In the genomic region with DNA sequence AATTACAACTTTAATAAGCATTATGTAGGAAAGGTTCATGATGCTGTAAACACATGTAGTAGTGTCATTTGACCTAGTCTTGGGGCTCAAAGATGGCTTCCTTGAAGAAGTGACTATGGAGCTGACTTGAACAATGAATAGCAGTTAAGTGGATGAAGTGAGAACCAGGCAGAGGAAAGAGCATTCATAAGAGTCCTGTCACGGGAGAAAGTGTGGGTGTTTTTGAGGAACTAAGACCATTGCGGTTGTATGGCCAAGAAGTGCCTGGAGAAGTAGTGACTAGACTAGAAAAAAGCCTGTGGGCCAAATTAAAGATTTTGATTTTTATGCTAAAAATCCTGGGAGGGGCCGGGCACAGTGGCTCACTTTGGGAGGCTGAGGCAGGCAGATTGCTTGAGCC, we compare ENCODE assay signal across 10 cellular contexts. TPM values are rescaled to one million over a fixed set of nuclear protein-coding genes. Genes with fewer than 3 reads are reported as not detected.
DNase-seq lines count a peak whose midpoint lies in the region; ATAC-seq, FAIRE-seq and TF ChIP-seq lines count a peak whose summit lies in the region.
"Had no signal": no experiment of that assay in that cellular context is flagged by ENCODE, and none has a peak within 500 bp of the region (broad histone marks: within the 10 kb centered on the region; RNA-seq: fewer than 3 reads in every experiment).

No MANE protein-coding gene starts in this region.

- WGBS in GM12878 (ENCODE audit: insufficient coverage, insufficient replicate concordance, low lambda C conversion rate, missing lambda C conversion rate): 5% methylated on average over 3 of the region's 3 CpGs

- peaks cover 5% of the 10 kb centered on the region for H3K4me1 Mint-ChIP-seq in activated T-helper 1 cell treated with anti-CD3 and anti-CD28 coated beads, Interleukin-12 subunit alpha, Interleukin-12 subunit beta, Interleukin-2, Interleukin-4 antibody, amounts not matched to agents 30 ng/mL and 10 ng/mL and 1 ng/mL, durations not matched to agents 14 hours and 24 hours and 36 hours (ENCODE audit: low read depth)

- in situ Hi-C loops in GM12878 (cut with MboI): no loop called here

- no peaks in the 10 kb centered on the region for H3K9me3 Mint-ChIP-seq in activated T-helper 1 cell treated with anti-CD3 and anti-CD28 coated beads, Interleukin-12 subunit alpha, Interleukin-12 subunit beta, Interleukin-2, Interleukin-4 antibody, amounts not matched to agents 30 ng/mL and 10 ng/mL and 1 ng/mL, durations not matched to agents 14 hours and 24 hours and 36 hours

- BruUV-seq in GM12878 (replicated peaks; lab: Mats Ljungman, UMichigan): TSS peak; percentile 11

- FAIRE-seq in GM12892 (lab: Jason Lieb, UNC) (peak; percentile 79), GM12878 (lab: Jason Lieb, UNC) (peak; percentile 52)

- intact Hi-C loops in GM12878 (cut with micrococcal nuclease; ENCODE audit: unreplicated experiment): no loop called here
- intact Hi-C loops in activated T-helper 1 cell treated with anti-CD3 and anti-CD28 coated beads, Interleukin-12 subunit alpha, Interleukin-12 subunit beta, Interleukin-2, Interleukin-4 antibody, amounts not matched to agents 30 ng/mL and 10 ng/mL and 1 ng/mL, durations not matched to agents 14 hours and 24 hours and 36 hours (cut with micrococcal nuclease): no loop called here

- H3K27me3 Mint-ChIP-seq in activated T-helper 1 cell treated with anti-CD3 and anti-CD28 coated beads, Interleukin-12 subunit alpha, Interleukin-12 subunit beta, Interleukin-2, Interleukin-4 antibody, amounts not matched to agents 30 ng/mL and 10 ng/mL and 1 ng/mL, durations not matched to agents 14 hours and 24 hours and 36 hours (ENCODE audit: insufficient read depth): no peaks in the 10 kb centered on the region

- RAD21 ChIA-PET in GM12878 (lab: Charles Lee; ENCODE audit: unreplicated experiment): interaction anchor here (1.2 to 2.7 kb wide), 5 partner anchors 9 to 439 kb away, joined by 3 to 17 read pairs (median 6); a partner anchor contains a TSS

- peaks cover 8 to 21% of the 10 kb centered on the region in 2 experiments for H3K36me3 ChIP-seq in GM12878 (ENCODE audit: control insufficient read depth in 2 of 2, insufficient read depth in 2 of 2, low read length in 1 of 2)
- H3K36me3 ChIP-seq: vagina had no signal

- H3K27me3 ChIP-seq in GM12878 (replicated peaks in 1 of 2; ENCODE audit: control insufficient read depth in 2 of 2, insufficient read depth in 2 of 2, low read length in 1 of 2): no peaks in the 10 kb centered on the region
- H3K27me3 ChIP-seq: vagina had no signal

- no peaks in the 10 kb centered on the region for H4K20me1 ChIP-seq in GM12878 (ENCODE audit: control insufficient read depth, insufficient read depth)

- no peak for TF ChIP-seq RAD21 in GM12878 (IDR thresholded peaks at IDR 0.05; ENCODE audit: insufficient read depth, low read depth, low read length)

- H3K4me3 ChIP-seq in GM12878: no peak overlapping the region
- H3K4me3 ChIP-seq: vagina had no signal

- no peaks in the 10 kb centered on the region for H3K9me3 ChIP-seq in GM12878 (replicated peaks; ENCODE audit: control insufficient read depth, insufficient read depth, low read length)
- H3K9me3 ChIP-seq: vagina had no signal

- SMC1A ChIA-PET in GM12878 (lab: Charles Lee; ENCODE audit: uncharacterized antibody, unreplicated experiment): interaction anchor here (0.6 to 8.3 kb wide), 18 partner anchors 8 to 423 kb away, joined by 3 to 67 read pairs (median 4); a partner anchor contains a TSS

- no peaks in the 10 kb centered on the region; the same call in none of the 2 replicates for H3K79me2 ChIP-seq in GM12878 (ENCODE audit: control insufficient read depth, insufficient read depth, low read length)

- H3K4me2 ChIP-seq in GM12878 (ENCODE audit: control insufficient read depth, insufficient read depth): peak overlapping the region; percentile 49

- ATAC-seq in GM21390 (IDR thresholded peaks at IDR 0.05; ENCODE audit: unreplicated experiment) (peak; percentile 65), HG03196 (IDR thresholded peaks at IDR 0.05; ENCODE audit: unreplicated experiment) (peak; percentile 74), GM12878 (peak; percentile 87)

- CTCF ChIA-PET in GM12878 (lab: Yijun Ruan, JAX): interaction anchor here (0.6 to 8.5 kb wide), 7 partner anchors 9 to 100 kb away, joined by 3 to 93 read pairs (median 4); no protein-coding TSS in a partner anchor

- no peak for TF ChIP-seq CTCF in GM12878 (IDR thresholded peaks at IDR 0.05 in 2 of 3, conservative IDR thresholded peaks at IDR 0.05 in 1 of 3; ENCODE audit: control insufficient read depth in 2 of 3, extremely low read depth in 1 of 3, insufficient read depth in 1 of 3, low read depth in 3 of 3, low read length in 3 of 3)

- peaks cover 32% of the 10 kb centered on the region for H3K4me1 ChIP-seq in GM12878 (ENCODE audit: control insufficient read depth, insufficient read depth, low read length)

- TF ChIP-seq EP300 in GM12878 (IDR thresholded peaks at IDR 0.05; ENCODE audit: borderline replicate concordance in 1 of 2, control insufficient read depth in 1 of 2, low read depth in 2 of 2, low read length in 2 of 2): peak; percentile 47 to 92; a peak in 3 of 4 replicates

- POLR2A ChIA-PET in GM12878 (lab: Charles Lee): interaction anchor here (0.7 to 1.5 kb wide), 4 partner anchors 8 to 49 kb away, joined by 3 to 4 read pairs (median 3); no protein-coding TSS in a partner anchor

- TF ChIP-seq POLR2A in GM12892 (IDR thresholded peaks at IDR 0.05; ENCODE audit: low read depth, low read length) (no peak), GM12878 (IDR thresholded peaks at IDR 0.05; ENCODE audit: low read depth, low read length) (no peak)

- H3K27ac Mint-ChIP-seq in activated T-helper 1 cell treated with anti-CD3 and anti-CD28 coated beads, Interleukin-12 subunit alpha, Interleukin-12 subunit beta, Interleukin-2, Interleukin-4 antibody, amounts not matched to agents 30 ng/mL and 10 ng/mL and 1 ng/mL, durations not matched to agents 14 hours and 24 hours and 36 hours: no peak overlapping the region

- H3K27ac ChIP-seq in GM12878 (ENCODE audit: control insufficient read depth, insufficient read depth): peak overlapping the region; percentile 77
- H3K27ac ChIP-seq: vagina had no signal

- H3K4me3 Mint-ChIP-seq in activated T-helper 1 cell treated with anti-CD3 and anti-CD28 coated beads, Interleukin-12 subunit alpha, Interleukin-12 subunit beta, Interleukin-2, Interleukin-4 antibody, amounts not matched to agents 30 ng/mL and 10 ng/mL and 1 ng/mL, durations not matched to agents 14 hours and 24 hours and 36 hours: no peak overlapping the region

- peaks cover 13% of the 10 kb centered on the region for H3K36me3 Mint-ChIP-seq in activated T-helper 1 cell treated with anti-CD3 and anti-CD28 coated beads, Interleukin-12 subunit alpha, Interleukin-12 subunit beta, Interleukin-2, Interleukin-4 antibody, amounts not matched to agents 30 ng/mL and 10 ng/mL and 1 ng/mL, durations not matched to agents 14 hours and 24 hours and 36 hours (ENCODE audit: low read depth)

- no peak overlapping the region for H3K9ac ChIP-seq in GM12878 (ENCODE audit: control insufficient read depth, insufficient read depth, low read length)

- no peak overlapping the region for H2AFZ ChIP-seq in GM12878 (ENCODE audit: control insufficient read depth, low read depth, low read length)

- DNase-seq in GM12892 (ENCODE audit: insufficient read length): no peak
- peak; percentile 94 for DNase-seq in GM12878 (ENCODE audit: low read depth, low spot score)
- DNase-seq in activated naive CD4-positive, alpha-beta T cell treated with Interleukin-2 at 50 U/mL for 16 hours: no peak
- no peak for DNase-seq in putamen (ENCODE audit: low spot score)
- DNase-seq in HCEC 1CT: no peak
- DNase-seq in activated T-helper 1 cell treated with anti-CD3 and anti-CD28 coated beads, Interleukin-12 subunit alpha, Interleukin-12 subunit beta, Interleukin-2, Interleukin-4 antibody, amounts not matched to agents 30 ng/mL and 10 ng/mL and 1 ng/mL, durations not matched to agents 14 hours and 24 hours and 36 hours (ENCODE audit: low spot score): no peak
- DNase-seq: stimulated activated CD4-positive, alpha-beta T cell treated with anti-CD3 and anti-CD28 coated beads, Interleukin-4, amount 100 ng/mL, for 4 hours had no signal

TF ChIP-seq in GM12878, 131 proteins besides CTCF, POLR2A, EP300 and RAD21 (continues in another document):
- TF ChIP-seq, protein P1, sequence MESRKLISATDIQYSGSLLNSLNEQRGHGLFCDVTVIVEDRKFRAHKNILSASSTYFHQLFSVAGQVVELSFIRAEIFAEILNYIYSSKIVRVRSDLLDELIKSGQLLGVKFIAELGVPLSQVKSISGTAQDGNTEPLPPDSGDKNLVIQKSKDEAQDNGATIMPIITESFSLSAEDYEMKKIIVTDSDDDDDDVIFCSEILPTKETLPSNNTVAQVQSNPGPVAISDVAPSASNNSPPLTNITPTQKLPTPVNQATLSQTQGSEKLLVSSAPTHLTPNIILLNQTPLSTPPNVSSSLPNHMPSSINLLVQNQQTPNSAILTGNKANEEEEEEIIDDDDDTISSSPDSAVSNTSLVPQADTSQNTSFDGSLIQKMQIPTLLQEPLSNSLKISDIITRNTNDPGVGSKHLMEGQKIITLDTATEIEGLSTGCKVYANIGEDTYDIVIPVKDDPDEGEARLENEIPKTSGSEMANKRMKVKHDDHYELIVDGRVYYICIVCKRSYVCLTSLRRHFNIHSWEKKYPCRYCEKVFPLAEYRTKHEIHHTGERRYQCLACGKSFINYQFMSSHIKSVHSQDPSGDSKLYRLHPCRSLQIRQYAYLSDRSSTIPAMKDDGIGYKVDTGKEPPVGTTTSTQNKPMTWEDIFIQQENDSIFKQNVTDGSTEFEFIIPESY (IDR thresholded peaks at IDR 0.05): no peak

RNA-seq across cellular contexts. Expression of a gene that starts 7.2 kb away (rescaled TPM):
- 5.1 TPM for polyA plus RNA-seq in GM12892 (2012; ENCODE audit: missing spikeins)
- 42.0 and 53.6 TPM in 2 replicates for total RNA-seq in GM12878 (2013; cell fraction: nucleolus; rRNA removed)
- total RNA-seq in GM12878 (2014; rRNA removed) (4.9 and 5.5 TPM in 2 replicates), GM12878 (2014; rRNA removed; fragmentation: Illumina TruSeq; extraction: Trizol) (5.0 and 5.9 TPM in 2 replicates), GM12878 (2021) (16.3 and 19.0 TPM in 2 replicates)
- 15.3 TPM for polyA plus RNA-seq in GM12878 (2011; ENCODE audit: low read depth)
- polyA plus RNA-seq in GM12878 (2011; rRNA removed) (9.2 and 11.8 TPM in 2 replicates), GM12878 (2014; fragmentation: Illumina TruSeq; extraction: Trizol) (13.7 and 15.9 TPM in 2 replicates), GM12878 (2014; fragmentation: Nextera tagmentation; extraction: Ambion mirVana) (1 to 10 TPM; 2.6 to 3.5 TPM), GM12878 (2014; rRNA removed) (18.1 and 23.4 TPM in 2 replicates), GM12878 (2016; fragmentation: Nextera tagmentation; extraction: Ambion mirVana) (10 to 100 TPM; 10.2 to 11.1 TPM)
- polyA plus RNA-seq in GM12878 (2011; cell fraction: cytosol; rRNA removed): 6.1 and 7.4 TPM in 2 replicates
- polyA plus RNA-seq in GM12878 (2011; cell fraction: nucleus; rRNA removed): 88.6 and 89.9 TPM in 2 replicates
- polyA plus RNA-seq in GM12878 (2012): 14.2 and 16.9 TPM in 2 replicates
- 14.6 and 16.2 TPM in 2 replicates for polyA minus RNA-seq in GM12878 (2011; rRNA and poly(A)+ RNA removed)
- polyA minus RNA-seq in GM12878 (2011; cell fraction: cytosol; rRNA and poly(A)+ RNA removed): 2.2 and 2.3 TPM in 2 replicates
- 14.4 and 21.9 TPM in 2 replicates for polyA minus RNA-seq in GM12878 (2011; cell fraction: nucleus; rRNA and poly(A)+ RNA removed)
- 15.6 and 18.5 TPM in 2 replicates for total RNA-seq in activated T-helper 1 cell treated with anti-CD3 and anti-CD28 coated beads, Interleukin-12 subunit alpha, Interleukin-12 subunit beta, Interleukin-2, Interleukin-4 antibody, amounts not matched to agents 30 ng/mL and 10 ng/mL and 1 ng/mL, durations not matched to agents 14 hours and 24 hours and 36 hours
